1 cellular context compared by ENCODE assay signal in the genomic region with DNA sequence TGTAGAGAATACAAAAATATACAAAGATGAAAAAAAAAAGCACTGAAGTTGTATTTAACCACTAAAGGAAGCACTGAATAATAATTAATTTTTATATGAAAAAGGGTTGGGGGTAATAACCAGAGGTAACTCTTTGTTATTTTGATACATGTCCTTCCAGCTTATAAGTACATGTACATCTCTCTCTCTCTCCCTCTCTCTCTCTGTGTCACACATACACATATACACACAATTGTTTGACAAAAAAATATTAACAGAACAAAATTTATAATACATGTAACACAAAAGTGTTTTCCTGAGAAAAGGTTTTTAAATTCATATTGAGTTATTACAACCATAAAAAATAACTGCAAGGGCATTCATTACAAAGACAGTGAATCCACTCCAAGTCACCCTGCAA.
TF ChIP-seq lines count a peak whose summit lies in the region.

No MANE protein-coding gene starts in this region.

TF ChIP-seq in GM23338, 12 proteins besides CTCF, POLR2A, EP300 and RAD21:
- TF ChIP-seq, protein P1, sequence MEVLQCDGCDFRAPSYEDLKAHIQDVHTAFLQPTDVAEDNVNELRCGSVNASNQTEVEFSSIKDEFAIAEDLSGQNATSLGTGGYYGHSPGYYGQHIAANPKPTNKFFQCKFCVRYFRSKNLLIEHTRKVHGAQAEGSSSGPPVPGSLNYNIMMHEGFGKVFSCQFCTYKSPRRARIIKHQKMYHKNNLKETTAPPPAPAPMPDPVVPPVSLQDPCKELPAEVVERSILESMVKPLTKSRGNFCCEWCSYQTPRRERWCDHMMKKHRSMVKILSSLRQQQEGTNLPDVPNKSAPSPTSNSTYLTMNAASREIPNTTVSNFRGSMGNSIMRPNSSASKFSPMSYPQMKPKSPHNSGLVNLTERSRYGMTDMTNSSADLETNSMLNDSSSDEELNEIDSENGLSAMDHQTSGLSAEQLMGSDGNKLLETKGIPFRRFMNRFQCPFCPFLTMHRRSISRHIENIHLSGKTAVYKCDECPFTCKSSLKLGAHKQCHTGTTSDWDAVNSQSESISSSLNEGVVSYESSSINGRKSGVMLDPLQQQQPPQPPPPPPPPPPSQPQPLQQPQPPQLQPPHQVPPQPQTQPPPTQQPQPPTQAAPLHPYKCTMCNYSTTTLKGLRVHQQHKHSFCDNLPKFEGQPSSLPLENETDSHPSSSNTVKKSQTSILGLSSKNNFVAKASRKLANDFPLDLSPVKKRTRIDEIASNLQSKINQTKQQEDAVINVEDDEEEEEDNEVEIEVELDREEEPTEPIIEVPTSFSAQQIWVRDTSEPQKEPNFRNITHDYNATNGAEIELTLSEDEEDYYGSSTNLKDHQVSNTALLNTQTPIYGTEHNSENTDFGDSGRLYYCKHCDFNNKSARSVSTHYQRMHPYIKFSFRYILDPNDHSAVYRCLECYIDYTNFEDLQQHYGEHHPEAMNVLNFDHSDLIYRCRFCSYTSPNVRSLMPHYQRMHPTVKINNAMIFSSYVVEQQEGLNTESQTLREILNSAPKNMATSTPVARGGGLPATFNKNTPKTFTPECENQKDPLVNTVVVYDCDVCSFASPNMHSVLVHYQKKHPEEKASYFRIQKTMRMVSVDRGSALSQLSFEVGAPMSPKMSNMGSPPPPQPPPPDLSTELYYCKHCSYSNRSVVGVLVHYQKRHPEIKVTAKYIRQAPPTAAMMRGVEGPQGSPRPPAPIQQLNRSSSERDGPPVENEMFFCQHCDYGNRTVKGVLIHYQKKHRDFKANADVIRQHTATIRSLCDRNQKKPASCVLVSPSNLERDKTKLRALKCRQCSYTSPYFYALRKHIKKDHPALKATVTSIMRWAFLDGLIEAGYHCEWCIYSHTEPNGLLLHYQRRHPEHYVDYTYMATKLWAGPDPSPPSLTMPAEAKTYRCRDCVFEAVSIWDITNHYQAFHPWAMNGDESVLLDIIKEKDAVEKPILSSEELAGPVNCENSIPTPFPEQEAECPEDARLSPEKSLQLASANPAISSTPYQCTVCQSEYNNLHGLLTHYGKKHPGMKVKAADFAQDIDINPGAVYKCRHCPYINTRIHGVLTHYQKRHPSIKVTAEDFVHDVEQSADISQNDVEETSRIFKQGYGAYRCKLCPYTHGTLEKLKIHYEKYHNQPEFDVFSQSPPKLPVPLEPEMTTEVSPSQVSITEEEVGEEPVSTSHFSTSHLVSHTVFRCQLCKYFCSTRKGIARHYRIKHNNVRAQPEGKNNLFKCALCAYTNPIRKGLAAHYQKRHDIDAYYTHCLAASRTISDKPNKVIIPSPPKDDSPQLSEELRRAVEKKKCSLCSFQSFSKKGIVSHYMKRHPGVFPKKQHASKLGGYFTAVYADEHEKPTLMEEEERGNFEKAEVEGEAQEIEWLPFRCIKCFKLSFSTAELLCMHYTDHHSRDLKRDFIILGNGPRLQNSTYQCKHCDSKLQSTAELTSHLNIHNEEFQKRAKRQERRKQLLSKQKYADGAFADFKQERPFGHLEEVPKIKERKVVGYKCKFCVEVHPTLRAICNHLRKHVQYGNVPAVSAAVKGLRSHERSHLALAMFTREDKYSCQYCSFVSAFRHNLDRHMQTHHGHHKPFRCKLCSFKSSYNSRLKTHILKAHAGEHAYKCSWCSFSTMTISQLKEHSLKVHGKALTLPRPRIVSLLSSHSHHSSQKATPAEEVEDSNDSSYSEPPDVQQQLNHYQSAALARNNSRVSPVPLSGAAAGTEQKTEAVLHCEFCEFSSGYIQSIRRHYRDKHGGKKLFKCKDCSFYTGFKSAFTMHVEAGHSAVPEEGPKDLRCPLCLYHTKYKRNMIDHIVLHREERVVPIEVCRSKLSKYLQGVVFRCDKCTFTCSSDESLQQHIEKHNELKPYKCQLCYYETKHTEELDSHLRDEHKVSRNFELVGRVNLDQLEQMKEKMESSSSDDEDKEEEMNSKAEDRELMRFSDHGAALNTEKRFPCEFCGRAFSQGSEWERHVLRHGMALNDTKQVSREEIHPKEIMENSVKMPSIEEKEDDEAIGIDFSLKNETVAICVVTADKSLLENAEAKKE (CRISPR knock-in tag; IDR thresholded peaks at IDR 0.05) = no peak
- no peak for TF ChIP-seq NANOG (IDR thresholded peaks at IDR 0.05; ENCODE audit: borderline replicate concordance)
- no peak for TF ChIP-seq ZNF331 (CRISPR knock-in tag; IDR thresholded peaks at IDR 0.05; ENCODE audit: low read depth)
- TF ChIP-seq, protein P2, sequence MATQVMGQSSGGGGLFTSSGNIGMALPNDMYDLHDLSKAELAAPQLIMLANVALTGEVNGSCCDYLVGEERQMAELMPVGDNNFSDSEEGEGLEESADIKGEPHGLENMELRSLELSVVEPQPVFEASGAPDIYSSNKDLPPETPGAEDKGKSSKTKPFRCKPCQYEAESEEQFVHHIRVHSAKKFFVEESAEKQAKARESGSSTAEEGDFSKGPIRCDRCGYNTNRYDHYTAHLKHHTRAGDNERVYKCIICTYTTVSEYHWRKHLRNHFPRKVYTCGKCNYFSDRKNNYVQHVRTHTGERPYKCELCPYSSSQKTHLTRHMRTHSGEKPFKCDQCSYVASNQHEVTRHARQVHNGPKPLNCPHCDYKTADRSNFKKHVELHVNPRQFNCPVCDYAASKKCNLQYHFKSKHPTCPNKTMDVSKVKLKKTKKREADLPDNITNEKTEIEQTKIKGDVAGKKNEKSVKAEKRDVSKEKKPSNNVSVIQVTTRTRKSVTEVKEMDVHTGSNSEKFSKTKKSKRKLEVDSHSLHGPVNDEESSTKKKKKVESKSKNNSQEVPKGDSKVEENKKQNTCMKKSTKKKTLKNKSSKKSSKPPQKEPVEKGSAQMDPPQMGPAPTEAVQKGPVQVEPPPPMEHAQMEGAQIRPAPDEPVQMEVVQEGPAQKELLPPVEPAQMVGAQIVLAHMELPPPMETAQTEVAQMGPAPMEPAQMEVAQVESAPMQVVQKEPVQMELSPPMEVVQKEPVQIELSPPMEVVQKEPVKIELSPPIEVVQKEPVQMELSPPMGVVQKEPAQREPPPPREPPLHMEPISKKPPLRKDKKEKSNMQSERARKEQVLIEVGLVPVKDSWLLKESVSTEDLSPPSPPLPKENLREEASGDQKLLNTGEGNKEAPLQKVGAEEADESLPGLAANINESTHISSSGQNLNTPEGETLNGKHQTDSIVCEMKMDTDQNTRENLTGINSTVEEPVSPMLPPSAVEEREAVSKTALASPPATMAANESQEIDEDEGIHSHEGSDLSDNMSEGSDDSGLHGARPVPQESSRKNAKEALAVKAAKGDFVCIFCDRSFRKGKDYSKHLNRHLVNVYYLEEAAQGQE (IDR thresholded peaks at IDR 0.05; ENCODE audit: unreplicated experiment) = no peak
- TF ChIP-seq, protein P3, sequence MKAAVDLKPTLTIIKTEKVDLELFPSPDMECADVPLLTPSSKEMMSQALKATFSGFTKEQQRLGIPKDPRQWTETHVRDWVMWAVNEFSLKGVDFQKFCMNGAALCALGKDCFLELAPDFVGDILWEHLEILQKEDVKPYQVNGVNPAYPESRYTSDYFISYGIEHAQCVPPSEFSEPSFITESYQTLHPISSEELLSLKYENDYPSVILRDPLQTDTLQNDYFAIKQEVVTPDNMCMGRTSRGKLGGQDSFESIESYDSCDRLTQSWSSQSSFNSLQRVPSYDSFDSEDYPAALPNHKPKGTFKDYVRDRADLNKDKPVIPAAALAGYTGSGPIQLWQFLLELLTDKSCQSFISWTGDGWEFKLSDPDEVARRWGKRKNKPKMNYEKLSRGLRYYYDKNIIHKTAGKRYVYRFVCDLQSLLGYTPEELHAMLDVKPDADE (IDR thresholded peaks at IDR 0.05) = no peak
- TF ChIP-seq CREB1 (CRISPR knock-in tag; IDR thresholded peaks at IDR 0.05; ENCODE audit: low read depth) = no peak
- no peak for TF ChIP-seq EZH2 (IDR thresholded peaks at IDR 0.05; ENCODE audit: low read depth, unreplicated experiment)
